In the genomic region with DNA sequence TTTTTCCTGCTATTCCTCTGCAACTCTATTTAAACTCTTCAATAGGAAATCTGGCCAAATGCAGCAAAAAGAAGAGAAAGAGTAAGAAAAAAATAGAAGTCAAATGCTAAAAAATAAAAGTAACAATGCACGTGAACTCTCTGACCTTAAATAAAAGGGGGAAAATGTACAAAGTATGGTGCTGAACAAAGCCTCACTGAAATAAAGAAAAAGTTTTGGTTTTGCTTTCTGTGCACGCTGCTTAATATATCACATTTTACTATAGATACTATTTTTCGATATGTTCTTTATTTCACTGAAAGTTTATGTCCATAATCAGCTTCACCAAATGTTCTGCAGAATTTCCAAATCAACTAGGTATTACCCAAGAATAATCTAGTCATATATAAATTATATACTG, we compare ENCODE assay signal across 7 cellular contexts.
"Had no signal": no experiment of that assay in that cellular context is flagged by ENCODE, and none has a peak within 500 bp of the region (broad histone marks: within the 10 kb centered on the region; RNA-seq: fewer than 3 reads in every experiment).

No MANE protein-coding gene starts in this region.

- DNase-seq: IMR-90, KBM-7, KG1 had no signal

- H3K9me3 Mint-ChIP-seq: IgD-negative memory B cell had no signal

- H3K36me3 Mint-ChIP-seq: IgD-negative memory B cell had no signal

- ATAC-seq: HepG2, K562 had no signal

- H3K27ac Mint-ChIP-seq: IgD-negative memory B cell had no signal

- H3K4me3 ChIP-seq: K562 had no signal

- H3K27me3 Mint-ChIP-seq: IgD-negative memory B cell had no signal

- H3K27ac ChIP-seq: HL-60 had no signal

- H3K4me3 Mint-ChIP-seq: IgD-negative memory B cell had no signal

- H3K4me1 Mint-ChIP-seq: IgD-negative memory B cell had no signal
